In the genomic region with DNA sequence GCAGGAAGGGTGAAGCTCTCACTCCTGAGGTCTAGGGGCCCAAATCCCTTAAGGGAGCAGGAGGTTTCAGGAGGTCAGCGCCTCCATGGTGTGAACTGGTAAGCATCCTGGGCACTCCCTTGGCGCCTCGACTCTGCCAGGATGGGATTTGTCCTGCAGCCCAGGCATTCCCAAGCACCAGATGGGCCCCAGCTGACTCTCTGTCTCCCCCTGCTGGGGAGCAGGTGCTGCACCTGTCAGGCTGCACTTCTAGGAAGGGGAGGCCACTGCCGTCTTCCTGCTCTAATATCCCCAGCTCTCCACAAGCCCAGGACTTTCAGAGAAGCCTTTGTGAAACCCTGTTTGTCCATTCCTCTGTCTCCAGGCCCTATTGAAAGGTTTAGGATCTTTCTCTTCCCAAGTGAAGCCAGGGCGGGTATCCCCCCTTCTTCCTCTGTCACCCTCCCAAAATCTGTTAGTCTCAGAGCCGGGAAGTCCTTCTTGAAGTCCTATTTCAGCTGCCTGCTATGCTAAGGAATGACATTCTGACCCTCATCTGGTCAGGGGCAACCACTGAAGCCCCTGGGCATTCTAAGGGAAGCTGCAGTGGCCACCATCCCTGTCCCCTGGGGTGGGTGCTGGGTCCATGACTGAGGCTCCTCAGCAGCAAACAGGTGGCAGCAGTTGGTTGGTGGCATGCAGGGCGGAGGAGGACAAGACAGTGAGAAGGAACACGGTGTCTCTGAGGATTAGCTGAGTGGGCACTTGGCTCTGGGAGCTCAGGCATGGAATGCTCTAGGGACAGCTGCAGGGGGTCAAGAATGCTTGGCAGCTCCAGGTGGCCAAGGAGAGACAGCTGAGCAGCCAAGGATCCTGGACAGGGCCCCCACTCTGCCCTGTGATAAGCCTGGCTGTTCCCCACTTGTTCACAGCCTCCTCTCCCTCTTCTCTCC, we compare ENCODE assay signal across 1 cellular context.
TF ChIP-seq lines count a peak whose summit lies in the region.

No MANE protein-coding gene starts in this region.

TF ChIP-seq in HepG2, 621 proteins besides CTCF, POLR2A, EP300 and RAD21:
- TF ChIP-seq MTF2 (CRISPR knock-in tag; IDR thresholded peaks at IDR 0.05; ENCODE audit: borderline replicate concordance): no peak
- TF ChIP-seq STAG1 (CRISPR knock-in tag; IDR thresholded peaks at IDR 0.05): peak; percentile 56
- TF ChIP-seq SMC3 (IDR thresholded peaks at IDR 0.05; ENCODE audit: low read length): peak; percentile 63
- TF ChIP-seq, protein P1, sequence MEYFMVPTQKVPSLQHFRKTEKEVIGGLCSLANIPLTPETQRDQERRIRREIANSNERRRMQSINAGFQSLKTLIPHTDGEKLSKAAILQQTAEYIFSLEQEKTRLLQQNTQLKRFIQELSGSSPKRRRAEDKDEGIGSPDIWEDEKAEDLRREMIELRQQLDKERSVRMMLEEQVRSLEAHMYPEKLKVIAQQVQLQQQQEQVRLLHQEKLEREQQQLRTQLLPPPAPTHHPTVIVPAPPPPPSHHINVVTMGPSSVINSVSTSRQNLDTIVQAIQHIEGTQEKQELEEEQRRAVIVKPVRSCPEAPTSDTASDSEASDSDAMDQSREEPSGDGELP (IDR thresholded peaks at IDR 0.05; ENCODE audit: borderline replicate concordance, low read depth): peak; percentile 26; the same call in 1 of the 2 replicates
- peak; percentile 63 for TF ChIP-seq XRCC5 (optimal IDR thresholded peaks at IDR 0.05; ENCODE audit: low read length)
- TF ChIP-seq, protein P2, sequence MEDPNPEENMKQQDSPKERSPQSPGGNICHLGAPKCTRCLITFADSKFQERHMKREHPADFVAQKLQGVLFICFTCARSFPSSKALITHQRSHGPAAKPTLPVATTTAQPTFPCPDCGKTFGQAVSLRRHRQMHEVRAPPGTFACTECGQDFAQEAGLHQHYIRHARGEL (CRISPR knock-in tag; IDR thresholded peaks at IDR 0.05): peak; percentile 99
- TF ChIP-seq, protein P3, sequence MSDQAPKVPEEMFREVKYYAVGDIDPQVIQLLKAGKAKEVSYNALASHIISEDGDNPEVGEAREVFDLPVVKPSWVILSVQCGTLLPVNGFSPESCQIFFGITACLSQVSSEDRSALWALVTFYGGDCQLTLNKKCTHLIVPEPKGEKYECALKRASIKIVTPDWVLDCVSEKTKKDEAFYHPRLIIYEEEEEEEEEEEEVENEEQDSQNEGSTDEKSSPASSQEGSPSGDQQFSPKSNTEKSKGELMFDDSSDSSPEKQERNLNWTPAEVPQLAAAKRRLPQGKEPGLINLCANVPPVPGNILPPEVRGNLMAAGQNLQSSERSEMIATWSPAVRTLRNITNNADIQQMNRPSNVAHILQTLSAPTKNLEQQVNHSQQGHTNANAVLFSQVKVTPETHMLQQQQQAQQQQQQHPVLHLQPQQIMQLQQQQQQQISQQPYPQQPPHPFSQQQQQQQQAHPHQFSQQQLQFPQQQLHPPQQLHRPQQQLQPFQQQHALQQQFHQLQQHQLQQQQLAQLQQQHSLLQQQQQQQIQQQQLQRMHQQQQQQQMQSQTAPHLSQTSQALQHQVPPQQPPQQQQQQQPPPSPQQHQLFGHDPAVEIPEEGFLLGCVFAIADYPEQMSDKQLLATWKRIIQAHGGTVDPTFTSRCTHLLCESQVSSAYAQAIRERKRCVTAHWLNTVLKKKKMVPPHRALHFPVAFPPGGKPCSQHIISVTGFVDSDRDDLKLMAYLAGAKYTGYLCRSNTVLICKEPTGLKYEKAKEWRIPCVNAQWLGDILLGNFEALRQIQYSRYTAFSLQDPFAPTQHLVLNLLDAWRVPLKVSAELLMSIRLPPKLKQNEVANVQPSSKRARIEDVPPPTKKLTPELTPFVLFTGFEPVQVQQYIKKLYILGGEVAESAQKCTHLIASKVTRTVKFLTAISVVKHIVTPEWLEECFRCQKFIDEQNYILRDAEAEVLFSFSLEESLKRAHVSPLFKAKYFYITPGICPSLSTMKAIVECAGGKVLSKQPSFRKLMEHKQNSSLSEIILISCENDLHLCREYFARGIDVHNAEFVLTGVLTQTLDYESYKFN (CRISPR knock-in tag; conservative IDR thresholded peaks at IDR 0.05): no peak
- no peak for TF ChIP-seq ZNF256 (CRISPR knock-in tag; conservative IDR thresholded peaks at IDR 0.05)
TF ChIP-seq in HepG2: peak in this region for 5.
